13 cellular contexts compared by ENCODE assay signal in the genomic region with DNA sequence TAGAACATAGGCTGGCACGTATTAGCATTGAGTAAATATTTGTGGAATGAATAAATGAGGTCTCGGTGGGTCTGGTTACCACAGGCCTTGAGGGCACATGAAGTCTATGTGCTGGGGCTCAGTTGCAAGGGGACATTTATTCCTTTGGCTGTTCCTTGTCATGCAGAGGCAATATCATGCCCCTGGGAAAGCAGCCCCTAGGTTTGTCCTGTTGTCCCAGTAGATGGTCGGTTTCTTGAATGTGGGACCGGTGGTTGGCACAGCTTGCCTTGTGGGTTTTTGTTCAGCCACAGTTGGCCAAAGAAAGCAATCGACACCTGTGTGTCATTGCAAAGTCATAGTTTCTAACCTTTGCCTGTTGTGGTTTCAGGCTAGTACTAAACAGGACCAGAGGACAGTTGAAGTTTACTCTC. TPM values are rescaled to one million over a fixed set of nuclear protein-coding genes. Genes with fewer than 3 reads are reported as not detected.
DNase-seq lines count a peak whose midpoint lies in the region; ATAC-seq and TF ChIP-seq lines count a peak whose summit lies in the region.
"Had no signal": no experiment of that assay in that cellular context is flagged by ENCODE, and none has a peak within 500 bp of the region (broad histone marks: within the 10 kb centered on the region; RNA-seq: fewer than 3 reads in every experiment).

No MANE protein-coding gene starts in this region.

- peaks cover 5% of the 10 kb centered on the region for H3K9me3 Mint-ChIP-seq in activated T-helper 2 cell treated with anti-CD3 and anti-CD28 coated beads, Interferon-gamma antibody, Interleukin-2, Interleukin-4, amounts not matched to agents 10 μg/mL and 5 μg/mL and 100 μg/mL, durations not matched to agents 14 hours and 24 hours and 36 hours

- H3K27ac ChIP-seq in stomach = no peak overlapping the region

- peak; percentile 85 for ATAC-seq in GM18508 (IDR thresholded peaks at IDR 0.05; ENCODE audit: insufficient read depth, unreplicated experiment)
- ATAC-seq in GM21381 (IDR thresholded peaks at IDR 0.05; ENCODE audit: unreplicated experiment) = peak; percentile 91
- ATAC-seq in HG03175 (IDR thresholded peaks at IDR 0.05; ENCODE audit: unreplicated experiment) = peak; percentile 84
- ATAC-seq: Panc1 had no signal

- TF ChIP-seq POLR2A in stomach (IDR thresholded peaks at IDR 0.05) = no peak

- H3K4me1 ChIP-seq in stomach = no peaks in the 10 kb centered on the region

- no peak for TF ChIP-seq EP300 in stomach (IDR thresholded peaks at IDR 0.05)

- no peaks in the 10 kb centered on the region for H3K27me3 ChIP-seq in stomach

- peak overlapping the region; percentile 69 for H3K27ac Mint-ChIP-seq in activated T-helper 2 cell treated with anti-CD3 and anti-CD28 coated beads, Interferon-gamma antibody, Interleukin-2, Interleukin-4, amounts not matched to agents 10 μg/mL and 5 μg/mL and 100 μg/mL, durations not matched to agents 14 hours and 24 hours and 36 hours

- intact Hi-C loops in activated T-helper 2 cell treated with anti-CD3 and anti-CD28 coated beads, Interferon-gamma antibody, Interleukin-2, Interleukin-4, amounts not matched to agents 10 μg/mL and 5 μg/mL and 100 μg/mL, durations not matched to agents 14 hours and 24 hours and 36 hours (cut with micrococcal nuclease) = loop anchor here (1.0 kb wide), 1 partner anchor 9 kb away; no protein-coding TSS in a partner anchor
- intact Hi-C loops in stomach (cut with DNase I; ENCODE audit: low total_unique reads) = no loop called here

- WGBS in stomach, 5 donors = 68 to 83% (median 76%) methylated on average over 5 of the region's 5 CpGs

- H3K4me3 Mint-ChIP-seq in activated T-helper 2 cell treated with anti-CD3 and anti-CD28 coated beads, Interferon-gamma antibody, Interleukin-2, Interleukin-4, amounts not matched to agents 10 μg/mL and 5 μg/mL and 100 μg/mL, durations not matched to agents 14 hours and 24 hours and 36 hours (ENCODE audit: low read depth) = no peak overlapping the region

- H3K4me1 Mint-ChIP-seq in activated T-helper 2 cell treated with anti-CD3 and anti-CD28 coated beads, Interferon-gamma antibody, Interleukin-2, Interleukin-4, amounts not matched to agents 10 μg/mL and 5 μg/mL and 100 μg/mL, durations not matched to agents 14 hours and 24 hours and 36 hours (ENCODE audit: low read depth) = peaks cover 48% of the 10 kb centered on the region

- no peak for DNase-seq in activated T-helper 2 cell treated with anti-CD3 and anti-CD28 coated beads, Interferon-gamma antibody, Interleukin-2, Interleukin-4, amounts not matched to agents 10 μg/mL and 5 μg/mL and 100 μg/mL, durations not matched to agents 14 hours and 24 hours and 36 hours (ENCODE audit: low spot score)
- no peak for DNase-seq in stomach
- DNase-seq in RPMI8226 = no peak
- DNase-seq in NOMO-1 treated with dmso at 0.1 percent for 144 hours (lab: John Stamatoyannopoulos, UW; ENCODE audit: unreplicated experiment) = no peak
- no peak for DNase-seq in NCI-H1092 treated with DMSO at 0.1 percent for 48 hours (lab: John Stamatoyannopoulos, UW)
- DNase-seq: DMS 273 treated with DMSO at 0.1 percent for 48 hours had no signal

- H3K36me3 Mint-ChIP-seq in activated T-helper 2 cell treated with anti-CD3 and anti-CD28 coated beads, Interferon-gamma antibody, Interleukin-2, Interleukin-4, amounts not matched to agents 10 μg/mL and 5 μg/mL and 100 μg/mL, durations not matched to agents 14 hours and 24 hours and 36 hours (ENCODE audit: low read depth) = peaks cover 75% of the 10 kb centered on the region

- TF ChIP-seq CTCF in stomach (IDR thresholded peaks at IDR 0.05) = no peak

- no peak overlapping the region for H3K4me3 ChIP-seq in stomach
- H3K4me3 ChIP-seq: lung had no signal

- no peaks in the 10 kb centered on the region for H3K9me3 ChIP-seq in stomach

- peaks cover 0 to 19% (median 18%) of the 10 kb centered on the region in 4 donors for H3K36me3 ChIP-seq in stomach

- no peaks in the 10 kb centered on the region for H3K27me3 Mint-ChIP-seq in activated T-helper 2 cell treated with anti-CD3 and anti-CD28 coated beads, Interferon-gamma antibody, Interleukin-2, Interleukin-4, amounts not matched to agents 10 μg/mL and 5 μg/mL and 100 μg/mL, durations not matched to agents 14 hours and 24 hours and 36 hours (ENCODE audit: low read depth)

RNA-seq across cellular contexts. Expression of a gene that starts 24.7 kb away (rescaled TPM):
- total RNA-seq in activated T-helper 2 cell treated with anti-CD3 and anti-CD28 coated beads, Interferon-gamma antibody, Interleukin-2, Interleukin-4, amounts not matched to agents 10 μg/mL and 5 μg/mL and 100 μg/mL, durations not matched to agents 14 hours and 24 hours and 36 hours = 143 and 147 TPM in 2 replicates
- 10 to 100 TPM in 4 of 5 donors, under 1 TPM in 1; 0.58 to 24.4 (median 16.4) TPM for total RNA-seq in stomach
- polyA plus RNA-seq in stomach = 1 to 10 TPM; 3.0 to 5.8 (median 4.5) TPM
- total RNA-seq: endothelial cell of umbilical vein, HT1080 had no signal
